26 cellular contexts compared by ENCODE assay signal in the genomic region with DNA sequence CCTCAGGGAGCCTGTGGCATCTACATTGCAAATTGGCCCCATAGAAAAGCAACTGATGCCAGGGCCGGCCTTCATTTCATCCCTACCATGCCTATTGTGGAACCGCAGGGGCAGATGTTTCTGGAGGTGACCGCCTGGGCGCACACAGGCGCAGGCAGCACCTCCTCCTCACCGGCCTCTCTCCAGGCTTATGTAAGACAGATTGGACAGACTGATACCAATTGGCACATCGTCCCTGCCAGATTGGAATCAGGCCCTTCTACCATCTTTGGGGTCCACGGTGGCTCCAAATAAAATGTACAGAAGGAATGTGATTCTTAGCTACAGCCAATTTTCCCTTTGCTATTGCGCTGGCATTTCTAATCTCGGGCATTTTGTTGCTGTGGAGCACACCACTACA.
"Had no signal": no experiment of that assay in that cellular context is flagged by ENCODE, and none has a peak within 500 bp of the region (broad histone marks: within the 10 kb centered on the region; RNA-seq: fewer than 3 reads in every experiment).

No MANE protein-coding gene starts in this region.

- H3K4me3 ChIP-seq: dorsolateral prefrontal cortex, gastrocnemius medialis, hepatocyte, lung, mucosa of descending colon, smooth muscle cell, stomach, thyroid gland, vagina had no signal

- H3K9ac ChIP-seq: parathyroid adenoma had no signal

- ATAC-seq: esophagus mucosa; gastrocnemius medialis; left lobe of liver; mucosa of descending colon; natural killer cell treated with Interleukin-12 subunit alpha and Interleukin-12 subunit beta and Interleukin-15 and Interleukin-18, amount 100 ng/mL, for 72 hours; sciatic nerve; stimulated activated effector memory CD8-positive, alpha-beta T cell treated with anti-CD3 and anti-CD28 coated beads, Interleukin-12 subunit alpha, Interleukin-12 subunit beta, amount 100 ng/mL, for 72 hours had no signal

- H3K4me1 ChIP-seq: gastrocnemius medialis, parathyroid adenoma, stomach, thyroid gland, vagina had no signal

- H3K27me3 ChIP-seq: dorsolateral prefrontal cortex, gastrocnemius medialis, hepatocyte, stomach, thyroid gland, vagina had no signal

- H3K4me2 ChIP-seq: hepatocyte, smooth muscle cell had no signal

- H3K36me3 ChIP-seq: gastrocnemius medialis, stomach, thyroid gland, vagina had no signal

- H2AFZ ChIP-seq: hepatocyte, parathyroid adenoma had no signal

- DNase-seq: effector CD4-positive, alpha-beta T cell; foreskin fibroblast; gastrocnemius medialis; head of caudate nucleus; kidney; mucosa of descending colon; naive B cell; stimulated activated CD4-positive, alpha-beta T cell treated with anti-CD3 and anti-CD28 coated beads, Interleukin-12 subunit alpha, Interleukin-12 subunit beta, amount 100 ng/mL, for 4 hours; stimulated activated CD4-positive, alpha-beta T cell treated with anti-CD3 and anti-CD28 coated beads, Interleukin-1b, Interleukin-23, amount 100 ng/mL, for 48 hours; stimulated activated CD4-positive, alpha-beta T cell treated with anti-CD3 and anti-CD28 coated beads, Interleukin-4, amount 100 ng/mL, for 1 hour; stimulated activated naive CD4-positive, alpha-beta T cell treated with Interleukin-2 at 50 U/mL for 16 hours; stomach; thyroid gland; trophoblast cell had no signal

- H3K27ac ChIP-seq: epithelial cell of prostate, gastrocnemius medialis, hepatocyte, parathyroid adenoma, stomach, thyroid gland, vagina had no signal

- H3K9me3 ChIP-seq: gastrocnemius medialis, mucosa of descending colon, stomach, thyroid gland, vagina had no signal
